Comparison of ENCODE assay signal across 8 cellular contexts in genomic region chr1:16078925-16079656, GRCh38. TPM values are rescaled to one million over a fixed set of nuclear protein-coding genes. Genes with fewer than 3 reads are reported as not detected.
DNase-seq lines count a peak whose midpoint lies in the region; ATAC-seq, FAIRE-seq and TF ChIP-seq lines count a peak whose summit lies in the region.

No MANE protein-coding gene starts in this region.

- H3K4me1 ChIP-seq in A549 (peaks cover 72% of the 10 kb centered on the region), transverse colon (peaks cover 4 to 22% (median 13%) of the 10 kb centered on the region in 4 donors)

- DNase-seq in A549 (ENCODE audit: low read depth in 1 of 2, low spot score in 1 of 2), result peak; percentile 52 to 76
- DNase-seq in NCI-H1092 treated with DMSO at 0.1 percent for 48 hours (lab: John Stamatoyannopoulos, UW), result peak; percentile 90
- peak; percentile 85 for DNase-seq in activated naive CD4-positive, alpha-beta T cell treated with anti-CD3 and anti-CD28 coated beads for 36 hours
- peak; percentile 71 for DNase-seq in germinal center (ENCODE audit: low spot score)
- peak; percentile 68 for DNase-seq in pons (ENCODE audit: low spot score)
- DNase-seq in transverse colon, result peak; percentile 85

- TF ChIP-seq EP300 in A549 (IDR thresholded peaks at IDR 0.05) (no peak), transverse colon (IDR thresholded peaks at IDR 0.05; ENCODE audit: low read depth) (no peak)

- H3K27ac Mint-ChIP-seq in activated naive CD4-positive, alpha-beta T cell treated with anti-CD3 and anti-CD28 coated beads for 36 hours, result peak overlapping the region; percentile 65

- H3K27ac ChIP-seq in A549 (peak overlapping the region; percentile 74 to 86), transverse colon (peak overlapping the region in 1 of 4 donors; percentile 4)

- no peaks in the 10 kb centered on the region for H3K36me3 ChIP-seq in transverse colon

- H3K4me3 Mint-ChIP-seq in activated naive CD4-positive, alpha-beta T cell treated with anti-CD3 and anti-CD28 coated beads for 36 hours, result peak overlapping the region; percentile 67

- TF ChIP-seq POLR2A in A549 (IDR thresholded peaks at IDR 0.05; ENCODE audit: low read length), result no peak
- no peak for TF ChIP-seq POLR2A in transverse colon (IDR thresholded peaks at IDR 0.05)

- no peak for FAIRE-seq in A549 (lab: Jason Lieb, UNC)

- no peaks in the 10 kb centered on the region for H3K9me3 ChIP-seq in A549
- H3K9me3 ChIP-seq in transverse colon, result no peaks in the 10 kb centered on the region

- in situ Hi-C loops in transverse colon (cut with MboI; ENCODE audit: low pct_ligation_motif_present in 1 of 4, low pct_unique_long_range_greater_than_20kb in 1 of 4, low sequenced_read_pairs in 3 of 4), result loop anchor here in 2 of 4 donors (5.0 to 25.0 kb wide), 2 partner anchors 108 to 283 kb away; partner anchors contain the start of genes FBXO42 (in 1 of the 2) and SZRD1 (in 1 of the 2)

- H3K27me3 ChIP-seq in transverse colon, result no peaks in the 10 kb centered on the region

- POLR2A ChIA-PET in A549 (lab: Yijun Ruan, JAX), result interaction anchor here (0.8 to 1.3 kb wide), 4 partner anchors 60 to 109 kb away, joined by 3 to 7 read pairs (median 3); no protein-coding TSS in a partner anchor

- H3K9me3 Mint-ChIP-seq in activated naive CD4-positive, alpha-beta T cell treated with anti-CD3 and anti-CD28 coated beads for 36 hours, result no peaks in the 10 kb centered on the region

- ATAC-seq in A549 (peak; percentile 58 to 78), GM18867 (IDR thresholded peaks at IDR 0.05; ENCODE audit: unreplicated experiment) (peak; percentile 57), SK-N-SH treated with all-trans-retinoic acid at 6 μM for 48 hours (peak; percentile 78)

- intact Hi-C loops in activated naive CD4-positive, alpha-beta T cell treated with anti-CD3 and anti-CD28 coated beads for 36 hours (cut with micrococcal nuclease), result loop anchor here (1.0 kb wide), 3 partner anchors 108 to 284 kb away; no protein-coding TSS in a partner anchor
- intact Hi-C loops in transverse colon (cut with DNase I; ENCODE audit: low total_unique reads), result loop anchor here (1.0 to 10.0 kb wide), 3 partner anchors 108 to 286 kb away; partner anchors contain the start of gene SZRD1

- H3K4me2 ChIP-seq in A549, result peak overlapping the region; percentile 57

- CTCF ChIA-PET in A549 (lab: Yijun Ruan, JAX), result interaction anchor here (0.6 to 12.5 kb wide), 51 partner anchors 9 to 287 kb away, joined by 3 to 318 read pairs (median 6); partner anchors contain the start of genes CPLANE2 and EPHA2
- CTCF ChIA-PET in activated naive CD4-positive, alpha-beta T cell treated with anti-CD3 and anti-CD28 coated beads for 36 hours (lab: Charles Lee), result interaction anchor here (0.6 to 8.7 kb wide), 37 partner anchors 9 to 542 kb away, joined by 3 to 243 read pairs (median 5); partner anchors contain the start of genes EPHA2 and NECAP2

- H3K4me1 Mint-ChIP-seq in activated naive CD4-positive, alpha-beta T cell treated with anti-CD3 and anti-CD28 coated beads for 36 hours (ENCODE audit: low read depth), result peaks cover 4% of the 10 kb centered on the region

- 16% methylated on average over 5 of the region's 10 CpGs for WGBS in A549 (ENCODE audit: missing lambda C conversion rate)
- WGBS in transverse colon (ENCODE audit: low coverage in 1 of 2), 2 donors, result 31% methylated on average over 9 of the region's 10 CpGs; no CpG with 5 or more reads in 1 of the 2 donors

- H3K36me3 Mint-ChIP-seq in activated naive CD4-positive, alpha-beta T cell treated with anti-CD3 and anti-CD28 coated beads for 36 hours (ENCODE audit: low read depth), result no peaks in the 10 kb centered on the region

- H3K27me3 Mint-ChIP-seq in activated naive CD4-positive, alpha-beta T cell treated with anti-CD3 and anti-CD28 coated beads for 36 hours (ENCODE audit: low read depth), result peaks cover 4% of the 10 kb centered on the region

- TF ChIP-seq CTCF in A549 (IDR thresholded peaks at IDR 0.05) (peak; percentile 76), transverse colon (IDR thresholded peaks at IDR 0.05) (peak; percentile 86 to 96 (median 87))

- H3K4me3 ChIP-seq in A549 (no peak overlapping the region), transverse colon (peak overlapping the region in 1 of 4 donors; percentile 25)

- TF ChIP-seq RAD21 in A549 (conservative IDR thresholded peaks at IDR 0.05 in 1 of 2, IDR thresholded peaks at IDR 0.05 in 1 of 2), result peak; percentile 91

TF ChIP-seq in A549, 52 proteins besides CTCF, POLR2A, EP300 and RAD21:
- TF ChIP-seq SMC3 (IDR thresholded peaks at IDR 0.05) (peak; percentile 90), TFCP2L1 (CRISPR knock-in tag; IDR thresholded peaks at IDR 0.05) (no peak), JUN (IDR thresholded peaks at IDR 0.05) (no peak)

TF ChIP-seq in SK-N-SH treated with all-trans-retinoic acid at 6 μM for 48 hours, 23 proteins besides CTCF, POLR2A, EP300 and RAD21:
- TF ChIP-seq POU6F1 (CRISPR knock-in tag; IDR thresholded peaks at IDR 0.05; ENCODE audit: borderline replicate concordance, low read depth) (no peak), RARB (CRISPR knock-in tag; IDR thresholded peaks at IDR 0.05) (no peak)

RNA-seq across cellular contexts. Expression of gene FAM131C, which starts 5.6 kb away (rescaled TPM):
- polyA plus RNA-seq in A549 (2011; rRNA removed), result 2.3 and 2.9 TPM in 2 replicates
- polyA plus RNA-seq in A549 (2012; cell fraction: cytosol; rRNA removed), result 6.0 and 9.1 TPM in 2 replicates
- 5.6 and 8.7 TPM in 2 replicates for polyA plus RNA-seq in A549 (2012; cell fraction: nucleus; rRNA removed)
- 5.9 to 6.7 TPM (median 6.3 TPM) in 3 replicates for polyA plus RNA-seq in A549 (2017; fragmentation: RNase III; extraction: RNeasy Plus Mini Kit Qiagen cat#74134 plus additional on column Dnase treatment)
- 6.3 and 8.5 TPM in 2 replicates for polyA minus RNA-seq in A549 (2011; rRNA and poly(A)+ RNA removed)
- not detected for total RNA-seq in activated naive CD4-positive, alpha-beta T cell treated with anti-CD3 and anti-CD28 coated beads for 36 hours
- 1 to 10 TPM in 1 of 4 donors, not detected in 3; 1.2 TPM for total RNA-seq in transverse colon

RNA-seq across cellular contexts. Expression of gene CLCNKB, which starts 35.5 kb away (rescaled TPM):
- 0.11 and 0.14 TPM in 2 replicates for polyA plus RNA-seq in A549 (2011; rRNA removed)
- polyA plus RNA-seq in A549 (2012; cell fraction: cytosol; rRNA removed), result 0.04 and 0.07 TPM in 2 replicates
- polyA plus RNA-seq in A549 (2012; cell fraction: nucleus; rRNA removed), result 0.39 and 0.41 TPM in 2 replicates
- 0.07 to 0.18 TPM (median 0.08 TPM) in 3 replicates for polyA plus RNA-seq in A549 (2017; fragmentation: RNase III; extraction: RNeasy Plus Mini Kit Qiagen cat#74134 plus additional on column Dnase treatment)
- not detected in 2 replicates for polyA minus RNA-seq in A549 (2011; rRNA and poly(A)+ RNA removed)
- not detected for total RNA-seq in activated naive CD4-positive, alpha-beta T cell treated with anti-CD3 and anti-CD28 coated beads for 36 hours
- total RNA-seq in transverse colon, result 1 to 10 TPM in 1 of 4 donors, under 1 TPM in 1, not detected in 2; 0.48 to 1.1 TPM

RNA-seq across cellular contexts. Expression of gene CLCNKA, which starts 57.3 kb away (rescaled TPM):
- polyA plus RNA-seq in A549 (2011; rRNA removed) (not detected in 2 replicates), A549 (2017; fragmentation: RNase III; extraction: RNeasy Plus Mini Kit Qiagen cat#74134 plus additional on column Dnase treatment) (0.05 to 0.07 TPM (median 0.06 TPM) in 3 replicates)
- 0.01 TPM in 1 of 2 replicates, not detected in the other for polyA plus RNA-seq in A549 (2012; cell fraction: cytosol; rRNA removed)
- 0.12 and 0.26 TPM in 2 replicates for polyA plus RNA-seq in A549 (2012; cell fraction: nucleus; rRNA removed)
- not detected in 2 replicates for polyA minus RNA-seq in A549 (2011; rRNA and poly(A)+ RNA removed)
- not detected for total RNA-seq in activated naive CD4-positive, alpha-beta T cell treated with anti-CD3 and anti-CD28 coated beads for 36 hours
- 10 to 100 TPM in 1 of 4 donors, under 1 TPM in 2, not detected in 1; 0.68 to 21.7 (median 0.79) TPM for total RNA-seq in transverse colon
